Comparison of ENCODE assay signal across 1 cellular context in genomic region chr11:71579502-71579901, GRCh38.
TF ChIP-seq lines count a peak whose summit lies in the region.

No MANE protein-coding gene starts in this region.

TF ChIP-seq in HepG2, 621 proteins besides CTCF, POLR2A, EP300 and RAD21:
- 0 out of 2 replicates have a peak, but pooled peaks have one; percentile 11 for TF ChIP-seq ZNF687 (CRISPR knock-in tag; IDR thresholded peaks at IDR 0.05)
